ENCODE assay signal across 17 cellular contexts in genomic region chr18:7840445-7840844, GRCh38.
DNase-seq lines count a peak whose midpoint lies in the region; ATAC-seq and TF ChIP-seq lines count a peak whose summit lies in the region.
"Had no signal": no experiment of that assay in that cellular context is flagged by ENCODE, and none has a peak within 500 bp of the region (broad histone marks: within the 10 kb centered on the region; RNA-seq: fewer than 3 reads in every experiment).

No MANE protein-coding gene starts in this region.

- H3K9me3 ChIP-seq in subcutaneous abdominal adipose tissue (ENCODE audit: control insufficient read depth in 5 of 5, low read length in 5 of 5) = peaks cover 2 to 10% (median 7%) of the 10 kb centered on the region in 5 donors
- H3K9me3 ChIP-seq: SJCRH30 had no signal

- CTCF ChIA-PET in WTC11 (lab: Charles Lee) = no interaction called here

- intact Hi-C loops in lower leg skin (cut with DNase I; ENCODE audit: low total_unique reads) = no loop called here

- H3K9ac ChIP-seq in subcutaneous abdominal adipose tissue (ENCODE audit: low read length in 5 of 5) = no peak overlapping the region

- H3K27ac Mint-ChIP-seq in WTC11 = peak overlapping the region; percentile 32; the same call in 1 of the 2 replicates

- DNase-seq in KG1 (lab: John Stamatoyannopoulos, UW) (peak; percentile 10), WTC11 (ENCODE audit: low spot score) (no peak), iris pigment epithelial cell (ENCODE audit: low read depth) (peak; percentile 31), OCI-M2 (lab: John Stamatoyannopoulos, UW; ENCODE audit: unreplicated experiment) (no peak), lower leg skin (ENCODE audit: low spot score in 2 of 2) (no peak)
- DNase-seq: C1 segment of cervical spinal cord, HCEC 1CT, NCI-H1417 treated with DMSO at 0.1 percent for 48 hours, NCI-H187 treated with DMSO at 0.1 percent for 48 hours, NCI-H226, NCI-H526, SJCRH30 had no signal

- peak overlapping the region; percentile 15 for H3K27ac ChIP-seq in subcutaneous abdominal adipose tissue (ENCODE audit: low read depth, low read length)
- H3K27ac ChIP-seq: SJCRH30 had no signal

- TF ChIP-seq CTCF in WTC11 (IDR thresholded peaks at IDR 0.05) = no peak
- no peak for TF ChIP-seq CTCF in lower leg skin (IDR thresholded peaks at IDR 0.05)

- peaks cover 0 to 17% (median 4%) of the 10 kb centered on the region in 5 donors for H3K4me1 ChIP-seq in subcutaneous abdominal adipose tissue (ENCODE audit: control insufficient read depth in 5 of 5, insufficient read depth in 5 of 5, low read length in 5 of 5)
- H3K4me1 ChIP-seq: SJCRH30 had no signal

- WGBS in lower leg skin, 2 donors = 0 to 6% methylated on average over 1 of the region's 1 CpG

- peaks cover 2% of the 10 kb centered on the region; the same call in 1 of the 2 replicates for H3K27me3 Mint-ChIP-seq in WTC11 (ENCODE audit: low read depth)

- H3K27me3 ChIP-seq in subcutaneous abdominal adipose tissue (ENCODE audit: control insufficient read depth in 5 of 5, insufficient read depth in 4 of 5, low read length in 5 of 5) = no peaks in the 10 kb centered on the region
- H3K27me3 ChIP-seq: SJCRH30 had no signal

- H3K4me3 Mint-ChIP-seq in WTC11 = no peak overlapping the region

- H3K4me1 Mint-ChIP-seq in WTC11 = peaks cover 6% of the 10 kb centered on the region

- no peaks in the 10 kb centered on the region for H3K36me3 ChIP-seq in subcutaneous abdominal adipose tissue (ENCODE audit: control insufficient read depth in 5 of 5, insufficient read depth in 5 of 5, low read length in 5 of 5)
- H3K36me3 ChIP-seq: SJCRH30 had no signal

- H3K36me3 Mint-ChIP-seq in WTC11 = peaks cover 25% of the 10 kb centered on the region

- peaks cover 41% of the 10 kb centered on the region for H3K9me3 Mint-ChIP-seq in WTC11

- no peak for TF ChIP-seq POLR2A in lower leg skin (IDR thresholded peaks at IDR 0.05)

- ATAC-seq in WTC11 (no peak), HG03025 (IDR thresholded peaks at IDR 0.05; ENCODE audit: low FRiP score, unreplicated experiment) (no peak), HG02610 (IDR thresholded peaks at IDR 0.05; ENCODE audit: unreplicated experiment) (no peak)
- ATAC-seq: K562, Panc1 had no signal

- POLR2A ChIA-PET in WTC11 (lab: Charles Lee) = no interaction called here

- H3K4me3 ChIP-seq in subcutaneous abdominal adipose tissue (ENCODE audit: low read depth in 1 of 5, low read length in 5 of 5) (no peak overlapping the region), lower leg skin (ENCODE audit: low read depth, poor library complexity, severe bottlenecking) (no peak overlapping the region)
- H3K4me3 ChIP-seq: K562, SJCRH30 had no signal

TF ChIP-seq in WTC11, 78 proteins besides CTCF, POLR2A, EP300 and RAD21:
- TF ChIP-seq ZNF416 (CRISPR knock-in tag; IDR thresholded peaks at IDR 0.05) (no peak), STAT6 (CRISPR knock-in tag; conservative IDR thresholded peaks at IDR 0.05; ENCODE audit: low read depth) (no peak), FOXK1 (CRISPR knock-in tag; IDR thresholded peaks at IDR 0.05) (no peak), ZNF219 (CRISPR knock-in tag; IDR thresholded peaks at IDR 0.05; ENCODE audit: borderline replicate concordance) (no peak), ZBTB21 (CRISPR knock-in tag; IDR thresholded peaks at IDR 0.05; ENCODE audit: borderline replicate concordance) (no peak), PREB (CRISPR knock-in tag; IDR thresholded peaks at IDR 0.05; ENCODE audit: borderline replicate concordance) (no peak), ATF2 (CRISPR knock-in tag; IDR thresholded peaks at IDR 0.05; ENCODE audit: borderline replicate concordance, low read depth) (no peak), MAX (CRISPR knock-in tag; IDR thresholded peaks at IDR 0.05) (no peak), ZNF263 (CRISPR knock-in tag; IDR thresholded peaks at IDR 0.05; ENCODE audit: low read depth) (no peak), ZNF671 (CRISPR knock-in tag; IDR thresholded peaks at IDR 0.05) (no peak), NR3C1 (CRISPR knock-in tag; conservative IDR thresholded peaks at IDR 0.05; ENCODE audit: low read depth) (no peak), ELF4 (CRISPR knock-in tag; IDR thresholded peaks at IDR 0.05; ENCODE audit: low read depth) (no peak)

Comparison
In these comparisons a context has a peak if more than half of its experiments do, and no peak if none do; other contexts are left out.
1. DNase-seq: peak in KG1 (single experiment) and iris pigment epithelial cell (single experiment); none in WTC11 (single experiment), OCI-M2 (single experiment) and lower leg skin (0 of 2).